ENCODE assay signal across 28 cellular contexts in genomic region chr15:99057020-99057419, GRCh38. TPM values are rescaled to one million over a fixed set of nuclear protein-coding genes. Genes with fewer than 3 reads are reported as not detected.
DNase-seq lines count a peak whose midpoint lies in the region; ATAC-seq and TF ChIP-seq lines count a peak whose summit lies in the region.
"Had no signal": no experiment of that assay in that cellular context is flagged by ENCODE, and none has a peak within 500 bp of the region (broad histone marks: within the 10 kb centered on the region; RNA-seq: fewer than 3 reads in every experiment).

No MANE protein-coding gene starts in this region.

- H2AFZ ChIP-seq in neural progenitor cell (replicated peaks), result no peak overlapping the region

- no peaks in the 10 kb centered on the region for H3K36me3 Mint-ChIP-seq in neural progenitor cell
- no peaks in the 10 kb centered on the region for H3K36me3 Mint-ChIP-seq in activated naive CD8-positive, alpha-beta T cell treated with anti-CD3 and anti-CD28 coated beads for 36 hours
- no peaks in the 10 kb centered on the region for H3K36me3 Mint-ChIP-seq in activated CD8-positive, alpha-beta T cell treated with anti-CD3 and anti-CD28 coated beads for 36 hours (ENCODE audit: low read depth)
- H3K36me3 Mint-ChIP-seq: activated naive CD8-positive, alpha-beta T cell; mesothelial cell of epicardium had no signal

- H3K27me3 ChIP-seq in right cardiac atrium (ENCODE audit: control insufficient read depth, insufficient read depth) (no peaks in the 10 kb centered on the region), neural progenitor cell (peaks cover 31% of the 10 kb centered on the region)
- H3K27me3 ChIP-seq: pancreas had no signal

- no peaks in the 10 kb centered on the region for H4K20me1 ChIP-seq in neural progenitor cell (ENCODE audit: low read depth)

- ATAC-seq in right cardiac atrium, result no peak
- ATAC-seq in left cardiac atrium, result no peak
- ATAC-seq in activated CD8-positive, alpha-beta T cell treated with anti-CD3 and anti-CD28 coated beads for 36 hours, result no peak
- ATAC-seq: left lung; naive thymus-derived CD4-positive, alpha-beta T cell; pancreas had no signal

- DNase-seq in right cardiac atrium, result no peak
- DNase-seq in left cardiac atrium, result no peak
- DNase-seq in dermis blood vessel endothelial cell, result peak; percentile 29
- peak; percentile 31 for DNase-seq in neural progenitor cell (ENCODE audit: low spot score)
- DNase-seq in GM19240 (ENCODE audit: insufficient read length, low spot score), result no peak
- DNase-seq in activated naive CD8-positive, alpha-beta T cell treated with anti-CD3 and anti-CD28 coated beads for 36 hours, result no peak
- no peak for DNase-seq in NCI-H510A treated with DMSO at 0.1 percent for 48 hours (lab: John Stamatoyannopoulos, UW)
- DNase-seq in activated CD8-positive, alpha-beta T cell treated with anti-CD3 and anti-CD28 coated beads for 36 hours, result no peak
- DNase-seq: ACHN; activated B cell treated with CpG ODN at 0.5 μM for 24 hours; activated CD4-positive, alpha-beta T cell treated with anti-CD3 and anti-CD28 coated beads, Interleukin-2, amount 50 U/mL, for 4 hours; central memory CD4-positive, alpha-beta T cell; DMS79 treated with DMSO at 0.1 percent for 48 hours; glutamatergic neuron; HCEC 1CT; left lung; naive thymus-derived CD4-positive, alpha-beta T cell; NCI-H1048; NCI-H187; NCI-H526; pancreas had no signal

- peak overlapping the region; percentile 74 for H3K27ac Mint-ChIP-seq in neural progenitor cell
- no peak overlapping the region for H3K27ac Mint-ChIP-seq in activated naive CD8-positive, alpha-beta T cell treated with anti-CD3 and anti-CD28 coated beads for 36 hours
- no peak overlapping the region for H3K27ac Mint-ChIP-seq in activated CD8-positive, alpha-beta T cell treated with anti-CD3 and anti-CD28 coated beads for 36 hours
- H3K27ac Mint-ChIP-seq: activated B cell treated with CpG ODN at 0.5 μM for 24 hours; activated naive CD8-positive, alpha-beta T cell; activated T-helper 2 cell treated with anti-CD3 and anti-CD28 coated beads, Interferon-gamma antibody, Interleukin-2, Interleukin-4, amounts not matched to agents 10 μg/mL and 5 μg/mL and 100 μg/mL, durations not matched to agents 14 hours and 24 hours and 36 hours; mesothelial cell of epicardium; naive thymus-derived CD4-positive, alpha-beta T cell had no signal

- no peak overlapping the region for H3K9ac ChIP-seq in neural progenitor cell

- H3K4me3 ChIP-seq in right cardiac atrium (ENCODE audit: low read length) (no peak overlapping the region), neural progenitor cell (no peak overlapping the region)
- H3K4me3 ChIP-seq: left lung, pancreas had no signal

- peaks cover 16% of the 10 kb centered on the region for H3F3A ChIP-seq in neural progenitor cell (ENCODE audit: low read depth)

- CTCF ChIA-PET in activated CD8-positive, alpha-beta T cell treated with anti-CD3 and anti-CD28 coated beads for 36 hours (lab: Charles Lee), result interaction anchor here (0.8 to 7.9 kb wide), 9 partner anchors 10 to 538 kb away, joined by 3 to 88 read pairs (median 4); no protein-coding TSS in a partner anchor

- H3K27ac ChIP-seq in right cardiac atrium (ENCODE audit: low read length) (peak overlapping the region; percentile 47), neural progenitor cell (no peak overlapping the region)
- H3K27ac ChIP-seq: C4-2B, HL-60, pancreas had no signal

- WGBS in right cardiac atrium, result 71% methylated on average over 4 of the region's 4 CpGs

- H3K4me2 ChIP-seq in neural progenitor cell, result no peak overlapping the region

- intact Hi-C loops in right cardiac atrium (cut with DNase I), result loop anchor here in 1 of 4 donors (5.0 to 10.0 kb wide), 2 partner anchors 102 to 410 kb away; partner anchors contain the start of gene IGF1R
- intact Hi-C loops in left cardiac atrium (cut with DNase I), result loop anchor here (5.0 kb wide), 2 partner anchors 105 to 410 kb away; partner anchors contain the start of gene IGF1R (in 1 of the 2)
- intact Hi-C loops in activated CD8-positive, alpha-beta T cell treated with anti-CD3 and anti-CD28 coated beads for 36 hours (cut with micrococcal nuclease), result no loop called here

- TF ChIP-seq CTCF in neural progenitor cell (IDR thresholded peaks at IDR 0.05), result no peak
- TF ChIP-seq CTCF in activated CD8-positive, alpha-beta T cell treated with anti-CD3 and anti-CD28 coated beads for 36 hours (IDR thresholded peaks at IDR 0.05), result no peak

- H3K9me3 ChIP-seq in right cardiac atrium (ENCODE audit: control insufficient read depth, low read length) (no peaks in the 10 kb centered on the region), neural progenitor cell (ENCODE audit: low read depth) (no peaks in the 10 kb centered on the region)
- H3K9me3 ChIP-seq: left lung, pancreas had no signal

- POLR2A ChIA-PET in activated CD8-positive, alpha-beta T cell treated with anti-CD3 and anti-CD28 coated beads for 36 hours (lab: Charles Lee), result no interaction called here

- H3K27me3 Mint-ChIP-seq in neural progenitor cell (ENCODE audit: insufficient read depth, low read depth), result peaks cover 9% of the 10 kb centered on the region
- peaks cover 41% of the 10 kb centered on the region for H3K27me3 Mint-ChIP-seq in activated naive CD8-positive, alpha-beta T cell treated with anti-CD3 and anti-CD28 coated beads for 36 hours
- peaks cover 24% of the 10 kb centered on the region for H3K27me3 Mint-ChIP-seq in activated CD8-positive, alpha-beta T cell treated with anti-CD3 and anti-CD28 coated beads for 36 hours

- no peaks in the 10 kb centered on the region for H3K36me3 ChIP-seq in neural progenitor cell
- H3K36me3 ChIP-seq: left lung, pancreas had no signal

- H3K9me3 Mint-ChIP-seq in neural progenitor cell, result no peaks in the 10 kb centered on the region
- no peaks in the 10 kb centered on the region for H3K9me3 Mint-ChIP-seq in activated naive CD8-positive, alpha-beta T cell treated with anti-CD3 and anti-CD28 coated beads for 36 hours
- H3K9me3 Mint-ChIP-seq in activated CD8-positive, alpha-beta T cell treated with anti-CD3 and anti-CD28 coated beads for 36 hours, result no peaks in the 10 kb centered on the region
- H3K9me3 Mint-ChIP-seq: activated B cell treated with CpG ODN at 0.5 μM for 24 hours; activated T-helper 2 cell treated with anti-CD3 and anti-CD28 coated beads, Interferon-gamma antibody, Interleukin-2, Interleukin-4, amounts not matched to agents 10 μg/mL and 5 μg/mL and 100 μg/mL, durations not matched to agents 14 hours and 24 hours and 36 hours; mesothelial cell of epicardium had no signal

- H3K79me2 ChIP-seq in neural progenitor cell (ENCODE audit: low read depth), result no peaks in the 10 kb centered on the region

- H3K4me3 Mint-ChIP-seq in neural progenitor cell, result no peak overlapping the region
- H3K4me3 Mint-ChIP-seq in activated naive CD8-positive, alpha-beta T cell treated with anti-CD3 and anti-CD28 coated beads for 36 hours, result no peak overlapping the region
- no peak overlapping the region for H3K4me3 Mint-ChIP-seq in activated CD8-positive, alpha-beta T cell treated with anti-CD3 and anti-CD28 coated beads for 36 hours
- H3K4me3 Mint-ChIP-seq: activated B cell treated with CpG ODN at 0.5 μM for 24 hours had no signal

- H3K4me1 ChIP-seq in right cardiac atrium (ENCODE audit: control insufficient read depth, insufficient read depth, low read length), result peaks cover 2% of the 10 kb centered on the region
- no peaks in the 10 kb centered on the region for H3K4me1 ChIP-seq in neural progenitor cell
- H3K4me1 ChIP-seq: pancreas had no signal

- peaks cover 17% of the 10 kb centered on the region for H3K4me1 Mint-ChIP-seq in neural progenitor cell
- H3K4me1 Mint-ChIP-seq in activated naive CD8-positive, alpha-beta T cell treated with anti-CD3 and anti-CD28 coated beads for 36 hours, result peaks cover 5% of the 10 kb centered on the region
- peaks cover 11% of the 10 kb centered on the region for H3K4me1 Mint-ChIP-seq in activated CD8-positive, alpha-beta T cell treated with anti-CD3 and anti-CD28 coated beads for 36 hours (ENCODE audit: low read depth)

RNA-seq across cellular contexts. Expression of gene SYNM, which starts 47.9 kb away (rescaled TPM):
- total RNA-seq in right cardiac atrium, result 100 to 1,000 TPM; 184 to 463 (median 218) TPM
- polyA plus RNA-seq in right cardiac atrium, result 127 TPM
- total RNA-seq in left cardiac atrium, result 100 to 1,000 TPM; 302 to 329 TPM
- 45.1 and 60.0 TPM in 2 replicates for total RNA-seq in dermis blood vessel endothelial cell
- total RNA-seq in neural progenitor cell (ENCODE audit: low replicate concordance), result 0.84 and 0.97 TPM in 2 replicates
- under 1 TPM; 0.12 to 0.14 TPM for total RNA-seq in activated naive CD8-positive, alpha-beta T cell treated with anti-CD3 and anti-CD28 coated beads for 36 hours
- total RNA-seq in activated CD8-positive, alpha-beta T cell treated with anti-CD3 and anti-CD28 coated beads for 36 hours, result under 1 TPM; 0.63 to 0.69 TPM

RNA-seq across cellular contexts. Expression of gene PGPEP1L, which starts 49.4 kb away (rescaled TPM):
- total RNA-seq in right cardiac atrium (1 to 10 TPM in 3 of 4 donors, under 1 TPM in 1; 0.84 to 5.2 (median 2.6) TPM), left cardiac atrium (1 to 10 TPM; 1.2 to 1.3 TPM), dermis blood vessel endothelial cell (not detected in 2 replicates), neural progenitor cell (ENCODE audit: low replicate concordance) (not detected in 2 replicates)
- polyA plus RNA-seq in right cardiac atrium, result 6.1 TPM
- not detected for total RNA-seq in activated naive CD8-positive, alpha-beta T cell treated with anti-CD3 and anti-CD28 coated beads for 36 hours
- total RNA-seq in activated CD8-positive, alpha-beta T cell treated with anti-CD3 and anti-CD28 coated beads for 36 hours, result not detected
- total RNA-seq: activated B cell treated with CpG ODN at 0.5 μM for 24 hours; activated T-helper 2 cell treated with anti-CD3 and anti-CD28 coated beads, Interferon-gamma antibody, Interleukin-2, Interleukin-4, amounts not matched to agents 10 μg/mL and 5 μg/mL and 100 μg/mL, durations not matched to agents 14 hours and 24 hours and 36 hours; astrocyte; left lung; mesothelial cell of epicardium; naive thymus-derived CD4-positive, alpha-beta T cell; ureter had no signal
- polyA plus RNA-seq: naive thymus-derived CD4-positive, alpha-beta T cell had no signal

Comparison
In these comparisons a context has a peak if more than half of its experiments do, and no peak if none do; other contexts are left out.
1. DNase-seq: peak in dermis blood vessel endothelial cell (single experiment) and neural progenitor cell (single experiment); none in right cardiac atrium (0 of 3), left cardiac atrium (single experiment), GM19240 (single experiment), activated naive CD8-positive, alpha-beta T cell treated with anti-CD3 and anti-CD28 coated beads for 36 hours (single experiment), NCI-H510A treated with DMSO at 0.1 percent for 48 hours (single experiment) and activated CD8-positive, alpha-beta T cell treated with anti-CD3 and anti-CD28 coated beads for 36 hours (single experiment).
2. RNA of gene SYNM, which starts 47.9 kb away (total RNA-seq): 302 to 329 TPM in left cardiac atrium, 184 to 463 TPM in right cardiac atrium and 45.1 to 60.0 TPM in dermis blood vessel endothelial cell; 0.84 to 0.97 TPM in neural progenitor cell, 0.63 to 0.69 TPM in activated CD8-positive, alpha-beta T cell treated with anti-CD3 and anti-CD28 coated beads for 36 hours and 0.12 to 0.14 TPM in activated naive CD8-positive, alpha-beta T cell treated with anti-CD3 and anti-CD28 coated beads for 36 hours; every median in the first group is over 10 times any median in the second.